ENCODE assay signal across 2 cellular contexts in genomic region chr13:44537238-44537637, GRCh38.
TF ChIP-seq lines count a peak whose summit lies in the region.

No MANE protein-coding gene starts in this region.

TF ChIP-seq in HEK293, 187 proteins besides CTCF, POLR2A, EP300 and RAD21:
- TF ChIP-seq PRDM6 (tag by site-specific recombination; IDR thresholded peaks at IDR 0.05) (0 out of 2 replicates have a peak, but pooled peaks have one; percentile 5), ZBTB17 (tag by site-specific recombination; IDR thresholded peaks at IDR 0.05) (no peak)

TF ChIP-seq in GM12878, 131 proteins besides CTCF, POLR2A, EP300 and RAD21:
- no peak for TF ChIP-seq HSF1 (IDR thresholded peaks at IDR 0.05; ENCODE audit: low read depth, low read length)
- TF ChIP-seq CUX1 (IDR thresholded peaks at IDR 0.05; ENCODE audit: insufficient replicate concordance, low read depth, low read length), result no peak
- no peak for TF ChIP-seq NKRF (conservative IDR thresholded peaks at IDR 0.05)
- TF ChIP-seq POU2F2 (IDR thresholded peaks at IDR 0.05; ENCODE audit: borderline replicate concordance, low read depth, low read length), result no peak
- TF ChIP-seq PBX3 (IDR thresholded peaks at IDR 0.05; ENCODE audit: insufficient replicate concordance, low read depth, low read length), result no peak
- TF ChIP-seq SUZ12 (IDR thresholded peaks at IDR 0.05; ENCODE audit: unreplicated experiment), result no peak
- no peak for TF ChIP-seq CBX5 (IDR thresholded peaks at IDR 0.05; ENCODE audit: low read depth)
- no peak for TF ChIP-seq PAX5 (IDR thresholded peaks at IDR 0.05; ENCODE audit: borderline replicate concordance, low read depth, low read length)
- no peak for TF ChIP-seq PAX8 (IDR thresholded peaks at IDR 0.05)
- TF ChIP-seq MEF2B (IDR thresholded peaks at IDR 0.05; ENCODE audit: partially characterized antibody, poor library complexity, severe bottlenecking), result no peak
- TF ChIP-seq STAT3 (IDR thresholded peaks at IDR 0.05; ENCODE audit: low read depth, low read length), result no peak
- no peak for TF ChIP-seq JUNB (IDR thresholded peaks at IDR 0.05)
TF ChIP-seq in GM12878: peak in this region for 0.
